In the genomic region with DNA sequence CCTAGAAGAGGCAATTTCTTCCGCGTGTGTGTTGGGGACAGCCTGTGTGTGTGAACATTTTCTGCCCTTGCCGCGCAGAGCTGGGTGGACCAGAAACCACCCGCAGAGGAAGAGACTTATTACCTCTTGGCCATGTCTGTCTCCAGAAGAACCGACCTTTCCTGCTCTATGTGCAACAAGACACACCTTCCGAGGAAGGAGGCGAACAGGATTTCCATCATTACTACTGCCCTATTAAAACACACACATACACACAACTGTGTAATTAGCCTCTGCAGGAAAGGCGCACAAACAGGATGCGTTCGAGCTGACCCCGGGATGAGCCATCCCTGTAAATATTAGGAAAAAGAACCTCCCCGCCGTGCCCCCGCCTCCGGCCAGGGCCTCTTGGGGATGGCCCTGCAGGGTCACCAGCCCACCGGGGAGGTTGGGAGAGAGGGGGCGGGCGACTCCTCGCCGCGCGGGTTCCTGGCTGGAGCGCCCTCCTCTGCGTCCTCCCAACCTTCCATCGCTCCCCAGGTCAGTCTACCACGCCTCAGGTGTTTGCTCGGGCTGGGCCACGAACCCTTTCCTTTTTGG, we compare ENCODE assay signal across 1 cellular context.
TF ChIP-seq lines count a peak whose summit lies in the region.

No MANE protein-coding gene starts in this region.

TF ChIP-seq in GM23338, 12 proteins besides CTCF, POLR2A, EP300 and RAD21 (continued from another document):
- TF ChIP-seq, protein P1, sequence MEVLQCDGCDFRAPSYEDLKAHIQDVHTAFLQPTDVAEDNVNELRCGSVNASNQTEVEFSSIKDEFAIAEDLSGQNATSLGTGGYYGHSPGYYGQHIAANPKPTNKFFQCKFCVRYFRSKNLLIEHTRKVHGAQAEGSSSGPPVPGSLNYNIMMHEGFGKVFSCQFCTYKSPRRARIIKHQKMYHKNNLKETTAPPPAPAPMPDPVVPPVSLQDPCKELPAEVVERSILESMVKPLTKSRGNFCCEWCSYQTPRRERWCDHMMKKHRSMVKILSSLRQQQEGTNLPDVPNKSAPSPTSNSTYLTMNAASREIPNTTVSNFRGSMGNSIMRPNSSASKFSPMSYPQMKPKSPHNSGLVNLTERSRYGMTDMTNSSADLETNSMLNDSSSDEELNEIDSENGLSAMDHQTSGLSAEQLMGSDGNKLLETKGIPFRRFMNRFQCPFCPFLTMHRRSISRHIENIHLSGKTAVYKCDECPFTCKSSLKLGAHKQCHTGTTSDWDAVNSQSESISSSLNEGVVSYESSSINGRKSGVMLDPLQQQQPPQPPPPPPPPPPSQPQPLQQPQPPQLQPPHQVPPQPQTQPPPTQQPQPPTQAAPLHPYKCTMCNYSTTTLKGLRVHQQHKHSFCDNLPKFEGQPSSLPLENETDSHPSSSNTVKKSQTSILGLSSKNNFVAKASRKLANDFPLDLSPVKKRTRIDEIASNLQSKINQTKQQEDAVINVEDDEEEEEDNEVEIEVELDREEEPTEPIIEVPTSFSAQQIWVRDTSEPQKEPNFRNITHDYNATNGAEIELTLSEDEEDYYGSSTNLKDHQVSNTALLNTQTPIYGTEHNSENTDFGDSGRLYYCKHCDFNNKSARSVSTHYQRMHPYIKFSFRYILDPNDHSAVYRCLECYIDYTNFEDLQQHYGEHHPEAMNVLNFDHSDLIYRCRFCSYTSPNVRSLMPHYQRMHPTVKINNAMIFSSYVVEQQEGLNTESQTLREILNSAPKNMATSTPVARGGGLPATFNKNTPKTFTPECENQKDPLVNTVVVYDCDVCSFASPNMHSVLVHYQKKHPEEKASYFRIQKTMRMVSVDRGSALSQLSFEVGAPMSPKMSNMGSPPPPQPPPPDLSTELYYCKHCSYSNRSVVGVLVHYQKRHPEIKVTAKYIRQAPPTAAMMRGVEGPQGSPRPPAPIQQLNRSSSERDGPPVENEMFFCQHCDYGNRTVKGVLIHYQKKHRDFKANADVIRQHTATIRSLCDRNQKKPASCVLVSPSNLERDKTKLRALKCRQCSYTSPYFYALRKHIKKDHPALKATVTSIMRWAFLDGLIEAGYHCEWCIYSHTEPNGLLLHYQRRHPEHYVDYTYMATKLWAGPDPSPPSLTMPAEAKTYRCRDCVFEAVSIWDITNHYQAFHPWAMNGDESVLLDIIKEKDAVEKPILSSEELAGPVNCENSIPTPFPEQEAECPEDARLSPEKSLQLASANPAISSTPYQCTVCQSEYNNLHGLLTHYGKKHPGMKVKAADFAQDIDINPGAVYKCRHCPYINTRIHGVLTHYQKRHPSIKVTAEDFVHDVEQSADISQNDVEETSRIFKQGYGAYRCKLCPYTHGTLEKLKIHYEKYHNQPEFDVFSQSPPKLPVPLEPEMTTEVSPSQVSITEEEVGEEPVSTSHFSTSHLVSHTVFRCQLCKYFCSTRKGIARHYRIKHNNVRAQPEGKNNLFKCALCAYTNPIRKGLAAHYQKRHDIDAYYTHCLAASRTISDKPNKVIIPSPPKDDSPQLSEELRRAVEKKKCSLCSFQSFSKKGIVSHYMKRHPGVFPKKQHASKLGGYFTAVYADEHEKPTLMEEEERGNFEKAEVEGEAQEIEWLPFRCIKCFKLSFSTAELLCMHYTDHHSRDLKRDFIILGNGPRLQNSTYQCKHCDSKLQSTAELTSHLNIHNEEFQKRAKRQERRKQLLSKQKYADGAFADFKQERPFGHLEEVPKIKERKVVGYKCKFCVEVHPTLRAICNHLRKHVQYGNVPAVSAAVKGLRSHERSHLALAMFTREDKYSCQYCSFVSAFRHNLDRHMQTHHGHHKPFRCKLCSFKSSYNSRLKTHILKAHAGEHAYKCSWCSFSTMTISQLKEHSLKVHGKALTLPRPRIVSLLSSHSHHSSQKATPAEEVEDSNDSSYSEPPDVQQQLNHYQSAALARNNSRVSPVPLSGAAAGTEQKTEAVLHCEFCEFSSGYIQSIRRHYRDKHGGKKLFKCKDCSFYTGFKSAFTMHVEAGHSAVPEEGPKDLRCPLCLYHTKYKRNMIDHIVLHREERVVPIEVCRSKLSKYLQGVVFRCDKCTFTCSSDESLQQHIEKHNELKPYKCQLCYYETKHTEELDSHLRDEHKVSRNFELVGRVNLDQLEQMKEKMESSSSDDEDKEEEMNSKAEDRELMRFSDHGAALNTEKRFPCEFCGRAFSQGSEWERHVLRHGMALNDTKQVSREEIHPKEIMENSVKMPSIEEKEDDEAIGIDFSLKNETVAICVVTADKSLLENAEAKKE (CRISPR knock-in tag; IDR thresholded peaks at IDR 0.05): no peak
- TF ChIP-seq NANOG (IDR thresholded peaks at IDR 0.05; ENCODE audit: borderline replicate concordance) (no peak), EZH2phosphoT487 (IDR thresholded peaks at IDR 0.05; ENCODE audit: unreplicated experiment) (no peak), ZNF331 (CRISPR knock-in tag; IDR thresholded peaks at IDR 0.05; ENCODE audit: low read depth) (no peak), STAT1 (IDR thresholded peaks at IDR 0.05; ENCODE audit: unreplicated experiment) (no peak), CREB1 (CRISPR knock-in tag; IDR thresholded peaks at IDR 0.05; ENCODE audit: low read depth) (no peak), JUNB (IDR thresholded peaks at IDR 0.05; ENCODE audit: unreplicated experiment) (no peak)
- TF ChIP-seq, protein P2, sequence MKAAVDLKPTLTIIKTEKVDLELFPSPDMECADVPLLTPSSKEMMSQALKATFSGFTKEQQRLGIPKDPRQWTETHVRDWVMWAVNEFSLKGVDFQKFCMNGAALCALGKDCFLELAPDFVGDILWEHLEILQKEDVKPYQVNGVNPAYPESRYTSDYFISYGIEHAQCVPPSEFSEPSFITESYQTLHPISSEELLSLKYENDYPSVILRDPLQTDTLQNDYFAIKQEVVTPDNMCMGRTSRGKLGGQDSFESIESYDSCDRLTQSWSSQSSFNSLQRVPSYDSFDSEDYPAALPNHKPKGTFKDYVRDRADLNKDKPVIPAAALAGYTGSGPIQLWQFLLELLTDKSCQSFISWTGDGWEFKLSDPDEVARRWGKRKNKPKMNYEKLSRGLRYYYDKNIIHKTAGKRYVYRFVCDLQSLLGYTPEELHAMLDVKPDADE (IDR thresholded peaks at IDR 0.05): no peak
- TF ChIP-seq, protein P3, sequence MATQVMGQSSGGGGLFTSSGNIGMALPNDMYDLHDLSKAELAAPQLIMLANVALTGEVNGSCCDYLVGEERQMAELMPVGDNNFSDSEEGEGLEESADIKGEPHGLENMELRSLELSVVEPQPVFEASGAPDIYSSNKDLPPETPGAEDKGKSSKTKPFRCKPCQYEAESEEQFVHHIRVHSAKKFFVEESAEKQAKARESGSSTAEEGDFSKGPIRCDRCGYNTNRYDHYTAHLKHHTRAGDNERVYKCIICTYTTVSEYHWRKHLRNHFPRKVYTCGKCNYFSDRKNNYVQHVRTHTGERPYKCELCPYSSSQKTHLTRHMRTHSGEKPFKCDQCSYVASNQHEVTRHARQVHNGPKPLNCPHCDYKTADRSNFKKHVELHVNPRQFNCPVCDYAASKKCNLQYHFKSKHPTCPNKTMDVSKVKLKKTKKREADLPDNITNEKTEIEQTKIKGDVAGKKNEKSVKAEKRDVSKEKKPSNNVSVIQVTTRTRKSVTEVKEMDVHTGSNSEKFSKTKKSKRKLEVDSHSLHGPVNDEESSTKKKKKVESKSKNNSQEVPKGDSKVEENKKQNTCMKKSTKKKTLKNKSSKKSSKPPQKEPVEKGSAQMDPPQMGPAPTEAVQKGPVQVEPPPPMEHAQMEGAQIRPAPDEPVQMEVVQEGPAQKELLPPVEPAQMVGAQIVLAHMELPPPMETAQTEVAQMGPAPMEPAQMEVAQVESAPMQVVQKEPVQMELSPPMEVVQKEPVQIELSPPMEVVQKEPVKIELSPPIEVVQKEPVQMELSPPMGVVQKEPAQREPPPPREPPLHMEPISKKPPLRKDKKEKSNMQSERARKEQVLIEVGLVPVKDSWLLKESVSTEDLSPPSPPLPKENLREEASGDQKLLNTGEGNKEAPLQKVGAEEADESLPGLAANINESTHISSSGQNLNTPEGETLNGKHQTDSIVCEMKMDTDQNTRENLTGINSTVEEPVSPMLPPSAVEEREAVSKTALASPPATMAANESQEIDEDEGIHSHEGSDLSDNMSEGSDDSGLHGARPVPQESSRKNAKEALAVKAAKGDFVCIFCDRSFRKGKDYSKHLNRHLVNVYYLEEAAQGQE (IDR thresholded peaks at IDR 0.05; ENCODE audit: unreplicated experiment): no peak
